In the genomic region with DNA sequence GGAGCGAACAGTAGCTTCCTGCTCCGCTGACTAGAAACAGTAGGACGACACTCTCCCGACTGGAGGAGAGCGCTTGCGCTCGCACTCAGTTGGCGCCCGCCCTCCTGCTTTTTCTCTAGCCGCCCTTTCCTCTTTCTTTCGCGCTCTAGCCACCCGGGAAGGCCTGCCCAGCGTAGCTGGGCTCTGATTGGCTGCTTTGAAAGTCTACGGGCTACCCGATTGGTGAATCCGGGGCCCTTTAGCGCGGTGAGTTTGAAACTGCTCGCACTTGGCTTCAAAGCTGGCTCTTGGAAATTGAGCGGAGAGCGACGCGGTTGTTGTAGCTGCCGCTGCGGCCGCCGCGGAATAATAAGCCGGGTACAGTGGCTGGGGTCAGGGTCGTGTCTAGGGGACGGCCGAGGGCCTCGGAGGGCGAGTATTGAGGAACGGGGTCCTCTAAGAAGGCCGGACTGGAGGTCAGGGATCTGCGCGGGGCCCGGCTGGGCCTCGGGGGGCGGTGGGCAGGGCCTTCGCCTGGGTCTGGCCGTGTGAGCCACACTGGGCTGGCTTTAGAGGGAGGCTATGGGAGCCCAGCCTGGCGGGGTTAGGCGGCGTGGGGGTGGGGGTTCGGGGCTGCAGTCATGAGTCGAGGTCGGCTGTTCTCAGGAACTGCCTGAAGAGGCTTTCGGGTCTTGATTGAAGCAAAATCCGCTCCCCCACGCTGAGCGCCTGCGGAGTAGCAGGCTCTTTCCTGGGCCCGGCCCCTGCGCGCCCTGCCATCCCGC, we compare ENCODE assay signal across 8 cellular contexts. TPM values are rescaled to one million over a fixed set of nuclear protein-coding genes. Genes with fewer than 3 reads are reported as not detected.
A peak's percentile ranks its signal among the peaks of the same experiment; 100 is the strongest.
DNase-seq lines count a peak whose midpoint lies in the region; ATAC-seq and TF ChIP-seq lines count a peak whose summit lies in the region.

A gene (plus strand): TSS at position 265 of the 764 bp plus-strand sequence. CDS start 1,688 bp downstream, outside the sequence.

- H3K27ac ChIP-seq in heart left ventricle (peak within 1 kb of the TSS in 5 of 12 donors; percentile 5 to 51 (median 33)), upper lobe of right lung (peak within 1 kb of the TSS; percentile 52)

- peak within 1 kb of the TSS; percentile 71 for H3K4me3 ChIP-seq in GM12875 (ENCODE audit: low read depth, low read length)
- peak within 1 kb of the TSS; percentile 91 for H3K4me3 ChIP-seq in adipocyte (ENCODE audit: low read length)
- peak within 1 kb of the TSS; percentile 34 to 75 (median 63) for H3K4me3 ChIP-seq in heart left ventricle
- H3K4me3 ChIP-seq in upper lobe of right lung: peak within 1 kb of the TSS; percentile 62

- intact Hi-C loops in heart left ventricle (cut with DNase I) (no loop called here), posterior cingulate gyrus (cut with DNase I) (no loop called here), upper lobe of right lung (cut with DNase I) (no loop called here)

- peak within 1 kb of the TSS; percentile 90 for H3K9ac ChIP-seq in adipocyte (ENCODE audit: low read length)

- DNase-seq in NCI-H1436 (lab: John Stamatoyannopoulos, UW) (peak; percentile 98), T follicular helper cell (ENCODE audit: low read depth) (peak; percentile 90), adipocyte (ENCODE audit: low read depth) (peak; percentile 99), heart left ventricle (peak; percentile 95 to 98 (median 97)), posterior cingulate gyrus (peak; percentile 93 to 100 (median 96)), upper lobe of right lung (peak; percentile 97)

- WGBS in heart left ventricle, 4 donors: 0 to 1% (median 1%) methylated on average over 31 to 59 of the region's 59 CpGs

- TF ChIP-seq POLR2A in heart left ventricle (IDR thresholded peaks at IDR 0.05): no peak

- H3K27me3 ChIP-seq in adipocyte (replicated peaks; ENCODE audit: control insufficient read depth, insufficient read depth, low read length) (no peaks in the 10 kb centered on the region), heart left ventricle (no peaks in the 10 kb centered on the region), upper lobe of right lung (no peaks in the 10 kb centered on the region)

- H3K4me1 ChIP-seq in adipocyte (ENCODE audit: control insufficient read depth, insufficient read depth, low read length): peaks cover 11% of the 10 kb centered on the region
- peaks cover 0 to 16% (median 3%) of the 10 kb centered on the region in 12 donors for H3K4me1 ChIP-seq in heart left ventricle
- H3K4me1 ChIP-seq in upper lobe of right lung: peaks cover 12% of the 10 kb centered on the region

- no peaks in the 10 kb centered on the region for H3K9me3 ChIP-seq in adipocyte (ENCODE audit: control insufficient read depth, low read length)
- H3K9me3 ChIP-seq in heart left ventricle: no peaks in the 10 kb centered on the region
- no peaks in the 10 kb centered on the region for H3K9me3 ChIP-seq in upper lobe of right lung

- H3K36me3 ChIP-seq in adipocyte (ENCODE audit: control insufficient read depth, insufficient read depth, low read length, severe bottlenecking) (no peaks in the 10 kb centered on the region), heart left ventricle (no peaks in the 10 kb centered on the region), upper lobe of right lung (no peaks in the 10 kb centered on the region)

- TF ChIP-seq CTCF in GM12875 (IDR thresholded peaks at IDR 0.05; ENCODE audit: borderline replicate concordance, insufficient read depth, low read depth, low read length): no peak
- TF ChIP-seq CTCF in heart left ventricle (IDR thresholded peaks at IDR 0.05): no peak
- TF ChIP-seq CTCF in upper lobe of right lung (IDR thresholded peaks at IDR 0.05): no peak

- ATAC-seq in HG02798 (IDR thresholded peaks at IDR 0.05; ENCODE audit: poor library complexity, unreplicated experiment): peak; percentile 97
- peak; percentile 99 to 100 (median 100) for ATAC-seq in heart left ventricle
- peak; percentile 100 for ATAC-seq in upper lobe of right lung

RNA-seq across cellular contexts. Expression of the gene that starts here (rescaled TPM):
- total RNA-seq in heart left ventricle: 10 to 100 TPM in 1 of 9 donors, 1 to 10 TPM in 3, under 1 TPM in 4, not detected in 1; 0.44 to 13.8 (median 1.1) TPM
- 1 to 10 TPM in 1 of 2 donors, under 1 TPM in 1; 0.96 to 1.0 TPM for polyA plus RNA-seq in heart left ventricle
- total RNA-seq in upper lobe of right lung: 3.4 TPM
